Comparison of ENCODE assay signal across 19 cellular contexts in the genomic region with DNA sequence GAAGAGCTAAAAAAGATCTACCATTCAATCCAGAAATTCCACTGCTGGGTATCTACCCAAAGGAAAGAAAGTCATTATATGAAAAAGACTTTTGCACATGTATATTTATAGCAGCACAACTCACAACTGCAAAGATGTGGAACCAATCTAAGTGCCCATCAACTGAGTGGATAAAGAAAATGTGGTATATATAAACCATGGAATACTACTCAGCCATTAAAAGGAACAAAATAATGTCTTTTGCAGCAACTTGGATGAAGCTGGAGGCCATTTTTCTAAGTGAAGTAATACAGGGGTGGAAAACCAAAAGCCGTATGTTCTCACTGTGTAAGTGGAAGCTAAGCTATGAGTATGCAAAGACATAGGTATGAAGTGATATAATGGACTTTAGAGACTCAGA.
"Had no signal": no experiment of that assay in that cellular context is flagged by ENCODE, and none has a peak within 500 bp of the region (broad histone marks: within the 10 kb centered on the region; RNA-seq: fewer than 3 reads in every experiment).

No MANE protein-coding gene starts in this region.

- H3K9ac ChIP-seq: parathyroid adenoma had no signal

- H3K9me3 Mint-ChIP-seq: activated T-helper 1 cell treated with anti-CD3 and anti-CD28 coated beads, Interleukin-12 subunit alpha, Interleukin-12 subunit beta, Interleukin-2, Interleukin-4 antibody, amounts not matched to agents 30 ng/mL and 10 ng/mL and 1 ng/mL, durations not matched to agents 14 hours and 24 hours and 36 hours; T-helper 2 cell treated with Interferon-gamma antibody and Interleukin-4, amounts not matched to agents 5 μg/mL and 100 μg/mL, for 36 hours had no signal

- ATAC-seq: left lobe of liver, sciatic nerve had no signal

- H3K27ac ChIP-seq: brain microvascular endothelial cell, neutrophil, parathyroid adenoma, stomach had no signal

- H3K4me2 ChIP-seq: smooth muscle cell had no signal

- DNase-seq: activated CD4-positive, alpha-beta T cell treated with anti-CD3 and anti-CD28 coated beads, Interleukin-2, amount 50 U/mL, for 4 hours; aorta; brain microvascular endothelial cell; central memory CD4-positive, alpha-beta T cell; colonic mucosa; erythroblast; foreskin melanocyte; head of caudate nucleus; kidney; stimulated activated CD4-positive, alpha-beta T cell treated with anti-CD3 and anti-CD28 coated beads, Interleukin-4, amount 100 ng/mL, for 1 hour; stomach; trophoblast cell had no signal

- H3K36me3 ChIP-seq: brain microvascular endothelial cell, colonic mucosa, neutrophil had no signal

- H3K27me3 ChIP-seq: brain microvascular endothelial cell, colonic mucosa, stomach had no signal

- H3K9me3 ChIP-seq: colonic mucosa, neutrophil, stomach had no signal

- H3K4me3 ChIP-seq: colonic mucosa, smooth muscle cell, stomach had no signal

- H2AFZ ChIP-seq: parathyroid adenoma had no signal
